1 cellular context compared by ENCODE assay signal in genomic region chr5:132829742-132830435, GRCh38.
TF ChIP-seq lines count a peak whose summit lies in the region.

No MANE protein-coding gene starts in this region.

TF ChIP-seq in HEK293, 187 proteins besides CTCF, POLR2A, EP300 and RAD21 (continued from another document and continues in another):
- TF ChIP-seq ZNF707 (tag by site-specific recombination; IDR thresholded peaks at IDR 0.05) (no peak), HOXA7 (CRISPR knock-in tag; IDR thresholded peaks at IDR 0.05; ENCODE audit: borderline replicate concordance) (no peak), ZNF510 (tag by site-specific recombination; IDR thresholded peaks at IDR 0.05; ENCODE audit: insufficient replicate concordance) (no peak), ZNF112 (tag by site-specific recombination; IDR thresholded peaks at IDR 0.05) (no peak), ZNF561 (tag by site-specific recombination; IDR thresholded peaks at IDR 0.05; ENCODE audit: borderline replicate concordance) (peak; percentile 83; the same call in 1 of the 2 replicates), ZNF24 (tag by site-specific recombination; IDR thresholded peaks at IDR 0.05) (no peak), ZNF449 (tag by site-specific recombination; IDR thresholded peaks at IDR 0.05) (peak; percentile 51; the same call in 1 of the 2 replicates), REST (tag by site-specific recombination; IDR thresholded peaks at IDR 0.05) (no peak), INSM2 (tag by site-specific recombination; IDR thresholded peaks at IDR 0.05) (peak; percentile 20; the same call in 1 of the 2 replicates), ZNF610 (tag by site-specific recombination; IDR thresholded peaks at IDR 0.05; ENCODE audit: borderline replicate concordance) (peak; percentile 76; the same call in 1 of the 2 replicates), ZNF138 (tag by site-specific recombination; IDR thresholded peaks at IDR 0.05; ENCODE audit: borderline replicate concordance) (no peak), ZNF169 (tag by site-specific recombination; IDR thresholded peaks at IDR 0.05) (no peak), ZNF677 (tag by site-specific recombination; IDR thresholded peaks at IDR 0.05) (no peak), ZNF837 (tag by site-specific recombination; IDR thresholded peaks at IDR 0.05) (no peak), GLI2 (tag by site-specific recombination; IDR thresholded peaks at IDR 0.05; ENCODE audit: borderline replicate concordance, low read depth) (no peak), PRDM6 (tag by site-specific recombination; IDR thresholded peaks at IDR 0.05) (no peak), GLIS2 (tag by site-specific recombination; IDR thresholded peaks at IDR 0.05) (peak; percentile 67; the same call in 1 of the 2 replicates), KLF7 (tag by site-specific recombination; IDR thresholded peaks at IDR 0.05; ENCODE audit: borderline replicate concordance) (no peak; the same call in 1 of the 2 replicates), ZBTB17 (tag by site-specific recombination; IDR thresholded peaks at IDR 0.05) (no peak), SP2 (tag by site-specific recombination; IDR thresholded peaks at IDR 0.05) (no peak), KLF10 (tag by site-specific recombination; IDR thresholded peaks at IDR 0.05) (peak; percentile 65; the same call in 1 of the 2 replicates), ZNF488 (tag by site-specific recombination; IDR thresholded peaks at IDR 0.05) (no peak), REPIN1 (tag by site-specific recombination; IDR thresholded peaks at IDR 0.05; ENCODE audit: low read depth) (no peak), ZNF292 (tag by site-specific recombination; IDR thresholded peaks at IDR 0.05; ENCODE audit: borderline replicate concordance, low read depth) (no peak), ZBTB6 (tag by site-specific recombination; IDR thresholded peaks at IDR 0.05) (no peak), ZFP37 (tag by site-specific recombination; IDR thresholded peaks at IDR 0.05) (no peak), ZNF391 (tag by site-specific recombination; IDR thresholded peaks at IDR 0.05; ENCODE audit: borderline replicate concordance, low read depth) (peak; percentile 56; the same call in 1 of the 2 replicates), ZNF132 (tag by site-specific recombination; IDR thresholded peaks at IDR 0.05; ENCODE audit: borderline replicate concordance) (no peak), ZNF211 (tag by site-specific recombination; IDR thresholded peaks at IDR 0.05; ENCODE audit: low read depth) (no peak), ZNF433 (tag by site-specific recombination; IDR thresholded peaks at IDR 0.05; ENCODE audit: low read depth) (no peak), HIC1 (tag by site-specific recombination; IDR thresholded peaks at IDR 0.05) (no peak), ZNF621 (tag by site-specific recombination; IDR thresholded peaks at IDR 0.05) (no peak), ZNF626 (tag by site-specific recombination; IDR thresholded peaks at IDR 0.05) (no peak), ZNF280C (tag by site-specific recombination; IDR thresholded peaks at IDR 0.05) (no peak), ZNF18 (tag by site-specific recombination; IDR thresholded peaks at IDR 0.05) (no peak), ZBTB44 (tag by site-specific recombination; IDR thresholded peaks at IDR 0.05) (no peak), ZFHX2 (tag by site-specific recombination; conservative IDR thresholded peaks at IDR 0.05) (no peak), ZNF114 (tag by site-specific recombination; IDR thresholded peaks at IDR 0.05) (no peak), ATF2 (tag by site-specific recombination; IDR thresholded peaks at IDR 0.05; ENCODE audit: low read depth) (no peak)
